In the genomic region with DNA sequence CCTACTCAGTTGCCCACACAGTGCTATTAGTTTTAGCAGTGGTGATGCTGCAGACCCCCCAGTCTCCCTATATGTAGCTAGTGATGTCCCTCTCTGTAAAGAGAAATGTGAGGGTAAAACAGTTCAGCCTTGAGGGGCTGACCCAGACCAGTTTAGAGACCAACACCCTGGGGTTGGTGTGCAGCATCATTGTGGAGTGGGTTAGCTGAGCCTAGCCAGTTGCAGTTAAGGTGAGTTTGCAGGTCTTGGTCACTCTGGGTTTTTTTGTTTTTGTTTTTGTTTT, we compare ENCODE assay signal across 8 cellular contexts. TPM values are rescaled to one million over a fixed set of nuclear protein-coding genes. Genes with fewer than 3 reads are reported as not detected.
DNase-seq lines count a peak whose midpoint lies in the region; ATAC-seq and TF ChIP-seq lines count a peak whose summit lies in the region.

No MANE protein-coding gene starts in this region.

- DNase-seq in WERI-Rb-1 (no peak), glutamatergic neuron (no peak), anterior cingulate cortex (lab: John Stamatoyannopoulos, UW) (no peak)
- no peak for DNase-seq in central memory CD4-positive, alpha-beta T cell

- H3K27me3 Mint-ChIP-seq in glutamatergic neuron (ENCODE audit: unreplicated experiment): peaks cover 11% of the 10 kb centered on the region

- peak overlapping the region; percentile 90 for H3K4me3 Mint-ChIP-seq in glutamatergic neuron (ENCODE audit: unreplicated experiment)

- H3K27ac ChIP-seq in WERI-Rb-1: peak overlapping the region; percentile 82

- H3K36me3 Mint-ChIP-seq in glutamatergic neuron (ENCODE audit: unreplicated experiment): no peaks in the 10 kb centered on the region

- H3K27ac Mint-ChIP-seq in glutamatergic neuron (ENCODE audit: unreplicated experiment): peak overlapping the region; percentile 88

- H3K4me1 ChIP-seq in skeletal muscle satellite cell (ENCODE audit: control insufficient read depth, insufficient read depth, low read length): peaks cover 42% of the 10 kb centered on the region

- peaks cover 3% of the 10 kb centered on the region for H3K9me3 Mint-ChIP-seq in glutamatergic neuron (ENCODE audit: unreplicated experiment)

- ATAC-seq in HG03520 (IDR thresholded peaks at IDR 0.05; ENCODE audit: unreplicated experiment): no peak
- no peak for ATAC-seq in HG02763 (IDR thresholded peaks at IDR 0.05; ENCODE audit: unreplicated experiment)

- H3K4me3 ChIP-seq in GM12875 (ENCODE audit: low read depth, low read length) (peak overlapping the region; percentile 57), WERI-Rb-1 (ENCODE audit: low read depth, low read length) (peak overlapping the region; percentile 66), skeletal muscle satellite cell (ENCODE audit: low read length) (peak overlapping the region; percentile 7)

- TF ChIP-seq CTCF in GM12875 (IDR thresholded peaks at IDR 0.05; ENCODE audit: borderline replicate concordance, insufficient read depth, low read depth, low read length) (no peak), WERI-Rb-1 (IDR thresholded peaks at IDR 0.05; ENCODE audit: low read depth, low read length) (no peak), glutamatergic neuron (IDR thresholded peaks at IDR 0.05; ENCODE audit: partially characterized antibody, unreplicated experiment) (no peak)

- peak overlapping the region; percentile 98 for H3K4me2 ChIP-seq in skeletal muscle satellite cell (ENCODE audit: low read length)

- H3K27me3 ChIP-seq in WERI-Rb-1 (ENCODE audit: insufficient read depth, low read depth, severe bottlenecking): no peaks in the 10 kb centered on the region
- no peaks in the 10 kb centered on the region for H3K27me3 ChIP-seq in skeletal muscle satellite cell (ENCODE audit: control insufficient read depth, insufficient read depth, low read length)

- peak overlapping the region; percentile 51 for H3K9ac ChIP-seq in skeletal muscle satellite cell (ENCODE audit: low read depth, low read length)

- H3K4me1 Mint-ChIP-seq in glutamatergic neuron (ENCODE audit: low read depth, unreplicated experiment): peaks cover 40% of the 10 kb centered on the region

- H3K9me3 ChIP-seq in WERI-Rb-1 (ENCODE audit: severe bottlenecking) (no peaks in the 10 kb centered on the region), skeletal muscle satellite cell (replicated peaks; ENCODE audit: low read length) (no peaks in the 10 kb centered on the region)

- H3K36me3 ChIP-seq in WERI-Rb-1: peaks cover 78% of the 10 kb centered on the region
- H3K36me3 ChIP-seq in skeletal muscle satellite cell (ENCODE audit: insufficient read depth, low read length): peaks cover 74% of the 10 kb centered on the region

RNA-seq across cellular contexts. Expression of gene B3GALT4, which starts 0.4 kb away (rescaled TPM):
- 8.6 TPM for total RNA-seq in glutamatergic neuron (ENCODE audit: unreplicated experiment)
- total RNA-seq in skeletal muscle satellite cell (2012; rRNA removed): 0.66 and 1.0 TPM in 2 replicates

RNA-seq across cellular contexts. Expression of gene RPS18, which starts 4.6 kb away (rescaled TPM):
- total RNA-seq in glutamatergic neuron (ENCODE audit: unreplicated experiment): 1,024 TPM
- total RNA-seq in skeletal muscle satellite cell (2012; rRNA removed): 2,522 and 4,168 TPM in 2 replicates

RNA-seq across cellular contexts. Expression of gene VPS52, which starts 4.8 kb away (rescaled TPM):
- 50.9 TPM for total RNA-seq in glutamatergic neuron (ENCODE audit: unreplicated experiment)
- 27.1 TPM in 2 replicates for total RNA-seq in skeletal muscle satellite cell (2012; rRNA removed)

RNA-seq across cellular contexts. Expression of gene WDR46, which starts 12.5 kb away (rescaled TPM):
- 48.3 TPM for total RNA-seq in glutamatergic neuron (ENCODE audit: unreplicated experiment)
- 108 and 128 TPM in 2 replicates for total RNA-seq in skeletal muscle satellite cell (2012; rRNA removed)

RNA-seq across cellular contexts. Expression of gene PFDN6, which starts 12.9 kb away (rescaled TPM):
- 69.7 TPM for total RNA-seq in glutamatergic neuron (ENCODE audit: unreplicated experiment)
- 43.2 and 46.1 TPM in 2 replicates for total RNA-seq in skeletal muscle satellite cell (2012; rRNA removed)

Comparison
In these comparisons a context has a peak if more than half of its experiments do, and no peak if none do; other contexts are left out.
1. H3K4me3 ChIP-seq: peak in every context shown above with its lines; median percentile 66 in WERI-Rb-1; 57 in GM12875; 7 in skeletal muscle satellite cell.